In genomic region chr7:78047800-78048199, GRCh38 we compare ENCODE assay signal across 35 cellular contexts.
"Had no signal": no experiment of that assay in that cellular context is flagged by ENCODE, and none has a peak within 500 bp of the region (broad histone marks: within the 10 kb centered on the region; RNA-seq: fewer than 3 reads in every experiment).

No MANE protein-coding gene starts in this region.

- H3K9me3 Mint-ChIP-seq: activated B cell treated with CpG ODN at 0.5 μM for 24 hours; activated CD8-positive, alpha-beta T cell treated with anti-CD3 and anti-CD28 coated beads for 36 hours; activated T-cell treated with anti-CD3 and anti-CD28 coated beads, Interleukin-2, amount 50 U/mL, for 4 hours; activated T-helper 17 cell treated with anti-CD3 and anti-CD28 coated beads, Interleukin-2, amount 50 U/mL, for 72 hours; effector memory CD8-positive, alpha-beta T cell; T-helper 2 cell treated with Interferon-gamma antibody and Interleukin-4, amounts not matched to agents 5 μg/mL and 100 μg/mL, for 36 hours had no signal

- H3K27ac Mint-ChIP-seq: activated B cell treated with CpG ODN at 0.5 μM for 24 hours; activated CD8-positive, alpha-beta T cell treated with anti-CD3 and anti-CD28 coated beads for 36 hours; activated naive CD8-positive, alpha-beta T cell; activated T-helper 17 cell treated with anti-CD3 and anti-CD28 coated beads, Interleukin-2, amount 50 U/mL, for 72 hours; effector memory CD8-positive, alpha-beta T cell; T-helper 17 cell; T-helper 2 cell treated with Interferon-gamma antibody and Interleukin-4, amounts not matched to agents 5 μg/mL and 100 μg/mL, for 36 hours had no signal

- H3K4me1 ChIP-seq: esophagus squamous epithelium, gastroesophageal sphincter had no signal

- H3K9me3 ChIP-seq: esophagus squamous epithelium, gastroesophageal sphincter had no signal

- H3K4me3 Mint-ChIP-seq: activated B cell treated with CpG ODN at 0.5 μM for 24 hours; activated CD8-positive, alpha-beta T cell treated with anti-CD3 and anti-CD28 coated beads for 36 hours; activated naive CD8-positive, alpha-beta T cell; activated T-cell treated with anti-CD3 and anti-CD28 coated beads, Interleukin-2, amount 50 U/mL, for 4 hours; activated T-helper 17 cell treated with anti-CD3 and anti-CD28 coated beads, Interleukin-2, amount 50 U/mL, for 72 hours; effector memory CD8-positive, alpha-beta T cell; T-helper 17 cell; T-helper 2 cell treated with Interferon-gamma antibody and Interleukin-4, amounts not matched to agents 5 μg/mL and 100 μg/mL, for 36 hours had no signal

- H3K4me1 Mint-ChIP-seq: activated B cell treated with CpG ODN at 0.5 μM for 24 hours; activated T-helper 17 cell treated with anti-CD3 and anti-CD28 coated beads, Interleukin-2, amount 50 U/mL, for 72 hours; T-helper 17 cell had no signal

- DNase-seq: activated B cell treated with CpG ODN at 0.5 μM for 24 hours; activated CD4-positive, alpha-beta T cell treated with anti-CD3 and anti-CD28 coated beads for 48 hours; activated CD4-positive, alpha-beta T cell treated with anti-CD3 and anti-CD28 coated beads, Interleukin-2, amount 50 U/mL, for 1 hour; activated CD4-positive, alpha-beta T cell treated with anti-CD3 and anti-CD28 coated beads, Interleukin-2, amount 50 U/mL, for 48 hours; activated CD8-positive, alpha-beta memory T cell treated with anti-CD3 and anti-CD28 coated beads for 24 hours; activated CD8-positive, alpha-beta T cell treated with anti-CD3 and anti-CD28 coated beads for 36 hours; activated effector memory CD4-positive, alpha-beta T cell treated with Interleukin-2 at 50 U/mL for 16 hours; activated gamma-delta T cell treated with Interleukin-2 at 50 U/mL for 16 hours; activated naive CD4-positive, alpha-beta T cell treated with anti-CD3 and anti-CD28 coated beads, Interleukin-2, amount 50 U/mL, for 16 hours; activated naive CD4-positive, alpha-beta T cell treated with Interleukin-2 at 50 U/mL for 16 hours; activated T-cell treated with anti-CD3 and anti-CD28 coated beads, Interleukin-2, amount 50 U/mL, for 4 hours; amniotic stem cell; anterior cingulate cortex; brain microvascular endothelial cell; cortex of kidney; dermis blood vessel endothelial cell; effector CD4-positive, alpha-beta T cell; effector memory CD8-positive, alpha-beta T cell; esophagus squamous epithelium; foreskin melanocyte; T-helper 1 cell; T-helper 17 cell; T1000; WERI-Rb-1 had no signal

- H3K27me3 Mint-ChIP-seq: activated naive CD8-positive, alpha-beta T cell; activated T-helper 17 cell treated with anti-CD3 and anti-CD28 coated beads, Interleukin-2, amount 50 U/mL, for 72 hours had no signal

- H3K36me3 Mint-ChIP-seq: activated naive CD8-positive, alpha-beta T cell had no signal

- H3K36me3 ChIP-seq: brain microvascular endothelial cell, esophagus squamous epithelium, gastroesophageal sphincter, WERI-Rb-1 had no signal

- H3K27ac ChIP-seq: brain microvascular endothelial cell, epithelial cell of prostate, esophagus squamous epithelium, gastroesophageal sphincter, WERI-Rb-1 had no signal

- ATAC-seq: activated CD4-positive, CD25-positive, alpha-beta regulatory T cell treated with anti-CD3 and anti-CD28 coated beads, Interleukin-2, amount 50 U/mL, for 24 hours; activated CD8-positive, alpha-beta T cell treated with anti-CD3 and anti-CD28 coated beads for 36 hours; activated T-cell treated with anti-CD3 and anti-CD28 coated beads, Interleukin-2, amount 50 U/mL, for 4 hours; activated T-helper 17 cell treated with anti-CD3 and anti-CD28 coated beads, Interleukin-2, amount 50 U/mL, for 72 hours; effector memory CD8-positive, alpha-beta T cell; gastroesophageal sphincter; T-helper 17 cell had no signal

- H3K4me3 ChIP-seq: esophagus squamous epithelium, gastroesophageal sphincter had no signal

- H3K27me3 ChIP-seq: brain microvascular endothelial cell, esophagus squamous epithelium, gastroesophageal sphincter had no signal

- FAIRE-seq: astrocyte, bronchial epithelial cell, colon, endometrium, endothelial cell of umbilical vein had no signal
